1 cellular context compared by ENCODE assay signal in the genomic region with DNA sequence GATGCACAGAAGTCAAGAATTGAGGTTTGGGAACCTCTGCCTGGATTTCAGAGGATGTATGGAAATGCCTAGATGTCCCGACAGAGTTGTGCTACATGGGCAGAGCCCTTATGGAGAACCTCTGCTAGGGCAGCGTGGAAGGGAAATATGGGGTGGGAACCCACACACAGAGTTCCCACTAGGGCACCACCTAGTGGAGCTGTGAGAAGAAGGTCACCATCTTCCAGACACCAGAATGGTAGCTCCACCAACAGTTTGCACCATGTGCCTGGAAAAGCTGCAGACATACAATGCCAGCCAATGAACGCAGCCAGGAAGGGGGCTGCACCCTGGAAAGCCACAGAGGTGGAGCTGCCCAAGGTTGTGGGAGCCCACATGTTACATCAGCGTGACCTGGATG.
TF ChIP-seq lines count a peak whose summit lies in the region.

No MANE protein-coding gene starts in this region.

TF ChIP-seq in GM12878, 131 proteins besides CTCF, POLR2A, EP300 and RAD21:
- TF ChIP-seq SREBF2 (IDR thresholded peaks at IDR 0.05; ENCODE audit: low read length) (no peak), NRF1 (conservative IDR thresholded peaks at IDR 0.05; ENCODE audit: low read depth, low read length) (no peak), SUPT20H (IDR thresholded peaks at IDR 0.05; ENCODE audit: borderline replicate concordance, control insufficient read depth, low read depth, low read length) (no peak), ATF7 (IDR thresholded peaks at IDR 0.05; ENCODE audit: low read depth) (no peak), ETV6 (conservative IDR thresholded peaks at IDR 0.05 in 1 of 2, IDR thresholded peaks at IDR 0.05 in 1 of 2; ENCODE audit: borderline replicate concordance in 1 of 2, low read depth in 1 of 2) (no peak)
- TF ChIP-seq, protein P1, sequence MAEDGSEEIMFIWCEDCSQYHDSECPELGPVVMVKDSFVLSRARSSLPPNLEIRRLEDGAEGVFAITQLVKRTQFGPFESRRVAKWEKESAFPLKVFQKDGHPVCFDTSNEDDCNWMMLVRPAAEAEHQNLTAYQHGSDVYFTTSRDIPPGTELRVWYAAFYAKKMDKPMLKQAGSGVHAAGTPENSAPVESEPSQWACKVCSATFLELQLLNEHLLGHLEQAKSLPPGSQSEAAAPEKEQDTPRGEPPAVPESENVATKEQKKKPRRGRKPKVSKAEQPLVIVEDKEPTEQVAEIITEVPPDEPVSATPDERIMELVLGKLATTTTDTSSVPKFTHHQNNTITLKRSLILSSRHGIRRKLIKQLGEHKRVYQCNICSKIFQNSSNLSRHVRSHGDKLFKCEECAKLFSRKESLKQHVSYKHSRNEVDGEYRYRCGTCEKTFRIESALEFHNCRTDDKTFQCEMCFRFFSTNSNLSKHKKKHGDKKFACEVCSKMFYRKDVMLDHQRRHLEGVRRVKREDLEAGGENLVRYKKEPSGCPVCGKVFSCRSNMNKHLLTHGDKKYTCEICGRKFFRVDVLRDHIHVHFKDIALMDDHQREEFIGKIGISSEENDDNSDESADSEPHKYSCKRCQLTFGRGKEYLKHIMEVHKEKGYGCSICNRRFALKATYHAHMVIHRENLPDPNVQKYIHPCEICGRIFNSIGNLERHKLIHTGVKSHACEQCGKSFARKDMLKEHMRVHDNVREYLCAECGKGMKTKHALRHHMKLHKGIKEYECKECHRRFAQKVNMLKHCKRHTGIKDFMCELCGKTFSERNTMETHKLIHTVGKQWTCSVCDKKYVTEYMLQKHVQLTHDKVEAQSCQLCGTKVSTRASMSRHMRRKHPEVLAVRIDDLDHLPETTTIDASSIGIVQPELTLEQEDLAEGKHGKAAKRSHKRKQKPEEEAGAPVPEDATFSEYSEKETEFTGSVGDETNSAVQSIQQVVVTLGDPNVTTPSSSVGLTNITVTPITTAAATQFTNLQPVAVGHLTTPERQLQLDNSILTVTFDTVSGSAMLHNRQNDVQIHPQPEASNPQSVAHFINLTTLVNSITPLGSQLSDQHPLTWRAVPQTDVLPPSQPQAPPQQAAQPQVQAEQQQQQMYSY (CRISPR knock-in tag; IDR thresholded peaks at IDR 0.05): no peak
